Comparison of ENCODE assay signal across 26 cellular contexts in the genomic region with DNA sequence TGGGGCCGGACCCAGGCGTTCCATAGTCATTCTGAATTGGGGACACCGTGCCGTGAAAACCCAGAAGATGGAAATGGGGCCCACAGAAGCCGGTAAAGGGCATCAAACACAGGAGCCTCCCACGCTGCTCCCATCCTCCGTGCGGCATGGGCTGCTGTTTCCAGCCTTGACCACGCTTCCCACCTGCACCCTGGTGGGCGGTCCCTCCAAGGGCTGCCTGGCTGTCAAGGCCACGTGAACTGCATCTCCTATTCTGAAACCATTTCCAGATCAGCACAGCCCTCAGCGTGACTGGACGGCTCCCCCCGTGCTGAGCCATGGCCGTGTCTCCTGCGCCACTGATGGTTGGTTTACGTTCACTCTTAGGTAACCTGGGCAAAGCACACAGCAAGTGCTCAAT. TPM values are rescaled to one million over a fixed set of nuclear protein-coding genes. Genes with fewer than 3 reads are reported as not detected.
"Had no signal": no experiment of that assay in that cellular context is flagged by ENCODE, and none has a peak within 500 bp of the region (broad histone marks: within the 10 kb centered on the region; RNA-seq: fewer than 3 reads in every experiment).

No MANE protein-coding gene starts in this region.

- H3K27ac ChIP-seq: brain microvascular endothelial cell, colonic mucosa had no signal

- H3K9me3 Mint-ChIP-seq: activated CD4-positive, alpha-beta memory T cell treated with anti-CD3 and anti-CD28 coated beads, Interleukin-2, amount 10 ng/mL, durations not matched to agents 7 days and 5 days; activated CD4-positive, alpha-beta T cell treated with anti-CD3 and anti-CD28 coated beads, Interleukin-2, amount 10 ng/mL, durations not matched to agents 7 days and 5 days; activated T-cell treated with anti-CD3 and anti-CD28 coated beads, Interleukin-2, amount 50 U/mL, for 4 hours; endodermal cell; T-helper 2 cell treated with Interferon-gamma antibody and Interleukin-4, amounts not matched to agents 5 μg/mL and 100 μg/mL, for 36 hours had no signal

- H3K27me3 ChIP-seq: brain microvascular endothelial cell, colonic mucosa, dorsolateral prefrontal cortex had no signal

- H3K4me1 Mint-ChIP-seq: activated CD4-positive, alpha-beta memory T cell treated with anti-CD3 and anti-CD28 coated beads, Interleukin-2, amount 10 ng/mL, durations not matched to agents 7 days and 5 days; activated CD4-positive, alpha-beta T cell treated with anti-CD3 and anti-CD28 coated beads, Interleukin-2, amount 10 ng/mL, durations not matched to agents 7 days and 5 days had no signal

- H3K27ac Mint-ChIP-seq: activated CD4-positive, alpha-beta memory T cell treated with anti-CD3 and anti-CD28 coated beads, Interleukin-2, amount 10 ng/mL, durations not matched to agents 7 days and 5 days; activated CD4-positive, alpha-beta T cell treated with anti-CD3 and anti-CD28 coated beads, Interleukin-2, amount 10 ng/mL, durations not matched to agents 7 days and 5 days; activated naive CD8-positive, alpha-beta T cell; activated T-helper 17 cell treated with anti-CD3 and anti-CD28 coated beads, Interleukin-2, amount 50 U/mL, for 72 hours; dendritic cell treated with granulocyte-macrophage colony-stimulating factor and Interleukin-4, amounts not matched to agents 40 ng/mL and 50 ng/mL, for 4 days; endodermal cell; T-helper 17 cell; T-helper 2 cell treated with Interferon-gamma antibody and Interleukin-4, amounts not matched to agents 5 μg/mL and 100 μg/mL, for 36 hours had no signal

- H3K9me3 ChIP-seq: colonic mucosa had no signal

- H3K4me3 Mint-ChIP-seq: activated CD4-positive, alpha-beta memory T cell treated with anti-CD3 and anti-CD28 coated beads, Interleukin-2, amount 10 ng/mL, durations not matched to agents 7 days and 5 days; activated CD4-positive, alpha-beta T cell treated with anti-CD3 and anti-CD28 coated beads, Interleukin-2, amount 10 ng/mL, durations not matched to agents 7 days and 5 days; activated naive CD8-positive, alpha-beta T cell; activated T-cell treated with anti-CD3 and anti-CD28 coated beads, Interleukin-2, amount 50 U/mL, for 4 hours; activated T-helper 17 cell treated with anti-CD3 and anti-CD28 coated beads, Interleukin-2, amount 50 U/mL, for 72 hours; dendritic cell treated with granulocyte-macrophage colony-stimulating factor and Interleukin-4, amounts not matched to agents 40 ng/mL and 50 ng/mL, for 4 days; endodermal cell; T-helper 17 cell; T-helper 2 cell treated with Interferon-gamma antibody and Interleukin-4, amounts not matched to agents 5 μg/mL and 100 μg/mL, for 36 hours had no signal

- H3K27me3 Mint-ChIP-seq: activated CD4-positive, alpha-beta memory T cell treated with anti-CD3 and anti-CD28 coated beads, Interleukin-2, amount 10 ng/mL, durations not matched to agents 7 days and 5 days; activated CD4-positive, alpha-beta T cell treated with anti-CD3 and anti-CD28 coated beads, Interleukin-2, amount 10 ng/mL, durations not matched to agents 7 days and 5 days; activated naive CD8-positive, alpha-beta T cell; activated T-helper 17 cell treated with anti-CD3 and anti-CD28 coated beads, Interleukin-2, amount 50 U/mL, for 72 hours; T-helper 17 cell had no signal

- H3K36me3 Mint-ChIP-seq: activated naive CD8-positive, alpha-beta T cell had no signal

- ATAC-seq: activated T-cell treated with anti-CD3 and anti-CD28 coated beads, Interleukin-2, amount 50 U/mL, for 4 hours; activated T-helper 17 cell treated with anti-CD3 and anti-CD28 coated beads, Interleukin-2, amount 50 U/mL, for 72 hours; esophagus mucosa; T-helper 17 cell had no signal

- DNase-seq: activated CD4-positive, alpha-beta memory T cell treated with anti-CD3 and anti-CD28 coated beads, Interleukin-2, amount 10 ng/mL, durations not matched to agents 7 days and 5 days; activated CD4-positive, alpha-beta T cell treated with anti-CD3 and anti-CD28 coated beads for 1 hour; activated CD4-positive, alpha-beta T cell treated with anti-CD3 and anti-CD28 coated beads for 4 hours; activated CD4-positive, alpha-beta T cell treated with anti-CD3 and anti-CD28 coated beads, Interleukin-2, amount 10 ng/mL, durations not matched to agents 7 days and 5 days; activated CD4-positive, alpha-beta T cell treated with anti-CD3 and anti-CD28 coated beads, Interleukin-2, amount 50 U/mL, for 4 hours; activated CD4-positive, CD25-positive, alpha-beta regulatory T cell; activated effector memory CD4-positive, alpha-beta T cell treated with Interleukin-2 at 50 U/mL for 16 hours; activated gamma-delta T cell treated with Interleukin-2 at 50 U/mL for 16 hours; activated naive CD4-positive, alpha-beta T cell treated with Interleukin-2 at 50 U/mL for 16 hours; activated T-cell treated with anti-CD3 and anti-CD28 coated beads, Interleukin-2, amount 50 U/mL, for 4 hours; amniotic stem cell; anterior cingulate cortex; brain microvascular endothelial cell; colonic mucosa; effector memory CD4-positive, alpha-beta T cell; endodermal cell; foreskin fibroblast; T-helper 1 cell; T-helper 17 cell; T1000 had no signal

- H3K4me1 ChIP-seq: colonic mucosa had no signal

- H3K36me3 ChIP-seq: brain microvascular endothelial cell, colonic mucosa had no signal

- H3K4me3 ChIP-seq: colonic mucosa, dorsolateral prefrontal cortex had no signal

RNA-seq across cellular contexts. Expression of a gene that starts 14.1 kb away (rescaled TPM):
- total RNA-seq: activated CD4-positive, alpha-beta memory T cell treated with anti-CD3 and anti-CD28 coated beads, Interleukin-2, amount 10 ng/mL, durations not matched to agents 7 days and 5 days; activated CD4-positive, alpha-beta T cell treated with anti-CD3 and anti-CD28 coated beads, Interleukin-2, amount 10 ng/mL, durations not matched to agents 7 days and 5 days; activated T-helper 17 cell treated with anti-CD3 and anti-CD28 coated beads, Interleukin-2, amount 50 U/mL, for 72 hours; T-helper 17 cell had no signal
